30 cellular contexts compared by ENCODE assay signal in genomic region chr4:5256416-5256815, GRCh38.
"Had no signal": no experiment of that assay in that cellular context is flagged by ENCODE, and none has a peak within 500 bp of the region (broad histone marks: within the 10 kb centered on the region; RNA-seq: fewer than 3 reads in every experiment).

No MANE protein-coding gene starts in this region.

- ATAC-seq: left cardiac atrium; left lobe of liver; left ventricle myocardium superior; lower lobe of right lung; natural killer cell; right lobe of liver; stimulated activated naive B cell treated with anti-CD40 and anti-IgM and Interleukin-4, amounts not matched to agents 10 μg/mL and 1 μg/mL and 100 μg/mL, for 72 hours; stimulated activated naive CD8-positive, alpha-beta T cell treated with anti-CD3 and anti-CD28 coated beads, Interleukin-15, Interleukin-2, amounts not matched to agents 100 U/mL and 50 U/mL, for 24 hours had no signal

- DNase-seq: kidney glomerular epithelial cell; left cardiac atrium; left ventricle myocardium superior; lower lobe of right lung; mammary epithelial cell; mesendoderm; naive B cell; natural killer cell; nephron progenitor cell; occipital lobe; right lobe of liver; stimulated activated CD4-positive, alpha-beta T cell treated with anti-CD3 and anti-CD28 coated beads, Interleukin-12 subunit alpha, Interleukin-12 subunit beta, amount 100 ng/mL, for 4 hours; stimulated activated CD4-positive, alpha-beta T cell treated with anti-CD3 and anti-CD28 coated beads, Interleukin-15, amount 100 ng/mL, for 24 hours; stimulated activated CD4-positive, alpha-beta T cell treated with anti-CD3 and anti-CD28 coated beads, Interleukin-2, amount 100 ng/mL, for 24 hours; stimulated activated CD4-positive, alpha-beta T cell treated with anti-CD3 and anti-CD28 coated beads, Interleukin-4, amount 100 ng/mL, for 1 hour; stimulated activated naive B cell treated with anti-CD40 and anti-IgM and Interleukin-4, amounts not matched to agents 10 μg/mL and 1 μg/mL and 100 μg/mL, for 72 hours; stimulated activated naive CD8-positive, alpha-beta T cell treated with anti-CD3 and anti-CD28 coated beads, Interleukin-15, Interleukin-2, amounts not matched to agents 100 U/mL and 50 U/mL, for 24 hours; stomach; testis; thyroid gland; transverse colon; upper lobe of left lung had no signal

- H3K36me3 ChIP-seq: lower lobe of right lung, neural progenitor cell, neutrophil, right atrium auricular region, right lobe of liver, stomach, thyroid gland, transverse colon, upper lobe of left lung, vagina had no signal

- H3K9me3 ChIP-seq: lower lobe of right lung, neutrophil, right atrium auricular region, right lobe of liver, stomach, testis, thyroid gland, transverse colon, upper lobe of left lung, vagina had no signal

- H3K27ac ChIP-seq: hepatocyte, lower lobe of right lung, neural progenitor cell, neutrophil, parathyroid adenoma, right atrium auricular region, right lobe of liver, skin epidermis, stomach, testis, thyroid gland, transverse colon, upper lobe of left lung, vagina had no signal

- H3K27me3 ChIP-seq: hepatocyte, neural progenitor cell, neutrophil, right atrium auricular region, right lobe of liver, stomach, testis, thyroid gland, transverse colon, upper lobe of left lung, vagina had no signal

- H3K4me3 ChIP-seq: hepatocyte, lower lobe of right lung, neural progenitor cell, right atrium auricular region, right lobe of liver, skin epidermis, stomach, testis, thyroid gland, transverse colon, upper lobe of left lung, vagina had no signal
